Comparison of ENCODE assay signal across 14 cellular contexts in genomic region chr12:62767946-62768345, GRCh38.
DNase-seq lines count a peak whose midpoint lies in the region; ATAC-seq, FAIRE-seq and TF ChIP-seq lines count a peak whose summit lies in the region.
"Had no signal": no experiment of that assay in that cellular context is flagged by ENCODE, and none has a peak within 500 bp of the region (broad histone marks: within the 10 kb centered on the region; RNA-seq: fewer than 3 reads in every experiment).

No MANE protein-coding gene starts in this region.

- FAIRE-seq in endothelial cell of umbilical vein (lab: Jason Lieb, UNC), result no peak
- FAIRE-seq: islet of Langerhans had no signal

- POLR2A ChIA-PET in endothelial cell of umbilical vein (lab: Charles Lee), result no interaction called here

- dilution Hi-C loops in endothelial cell of umbilical vein (cut with MboI; ENCODE audit: extremely low pct_ligation_motif_present, low sequenced_read_pairs), result no loop called here

- H3K4me3 ChIP-seq in endothelial cell of umbilical vein (replicated peaks in 1 of 3; ENCODE audit: insufficient read depth in 1 of 3, low read depth in 1 of 3, low read length in 3 of 3) (no peak overlapping the region), SJCRH30 (no peak overlapping the region), left ventricle myocardium inferior (no peak overlapping the region)

- CTCF ChIA-PET in endothelial cell of umbilical vein (lab: Charles Lee), result interaction anchor here (1.0 to 1.4 kb wide), 2 partner anchors 15 to 43 kb away, joined by 3 to 4 read pairs; no protein-coding TSS in a partner anchor

- H3K27ac Mint-ChIP-seq in activated T-cell treated with anti-CD3 and anti-CD28 coated beads, Interleukin-2, amount 50 U/mL, for 72 hours, result no peak overlapping the region

- no peak overlapping the region for H3K4me3 Mint-ChIP-seq in activated T-cell treated with anti-CD3 and anti-CD28 coated beads, Interleukin-2, amount 50 U/mL, for 72 hours

- peaks cover 36% of the 10 kb centered on the region for H3K27me3 Mint-ChIP-seq in activated T-cell treated with anti-CD3 and anti-CD28 coated beads, Interleukin-2, amount 50 U/mL, for 72 hours (ENCODE audit: low read depth)

- no peaks in the 10 kb centered on the region for H3K36me3 ChIP-seq in endothelial cell of umbilical vein (ENCODE audit: control insufficient read depth in 2 of 2, extremely low read depth in 1 of 2, insufficient read depth in 2 of 2, low read length in 2 of 2)
- no peaks in the 10 kb centered on the region for H3K36me3 ChIP-seq in SJCRH30
- no peaks in the 10 kb centered on the region for H3K36me3 ChIP-seq in left ventricle myocardium inferior
- H3K36me3 ChIP-seq: WERI-Rb-1 had no signal

- peak; percentile 79 to 94 for ATAC-seq in activated T-cell treated with anti-CD3 and anti-CD28 coated beads, Interleukin-2, amount 50 U/mL, for 72 hours (replicated peaks in 1 of 2)
- peak; percentile 57 for ATAC-seq in HG02885 (IDR thresholded peaks at IDR 0.05; ENCODE audit: poor library complexity, unreplicated experiment)
- ATAC-seq: Right ventricle myocardium inferior had no signal

- H3K79me2 ChIP-seq in endothelial cell of umbilical vein (ENCODE audit: control insufficient read depth, insufficient read depth, low read length), result no peaks in the 10 kb centered on the region

- H3K9me3 ChIP-seq in endothelial cell of umbilical vein (replicated peaks; ENCODE audit: control insufficient read depth, insufficient read depth, low read length) (no peaks in the 10 kb centered on the region), SJCRH30 (replicated peaks) (no peaks in the 10 kb centered on the region), left ventricle myocardium inferior (replicated peaks) (no peaks in the 10 kb centered on the region)

- H3K27ac ChIP-seq in endothelial cell of umbilical vein (ENCODE audit: insufficient read depth, low read depth, low read length) (no peak overlapping the region), SJCRH30 (no peak overlapping the region), left ventricle myocardium inferior (replicated peaks) (no peak overlapping the region)
- H3K27ac ChIP-seq: WERI-Rb-1 had no signal

- intact Hi-C loops in endothelial cell of umbilical vein (cut with micrococcal nuclease) (no loop called here), left ventricle myocardium inferior (cut with micrococcal nuclease) (no loop called here)

- TF ChIP-seq CTCF in endothelial cell of umbilical vein (IDR thresholded peaks at IDR 0.05; ENCODE audit: extremely low read depth in 1 of 2, insufficient read depth in 1 of 2, low read depth in 1 of 2, low read length in 2 of 2) (no peak), left ventricle myocardium inferior (IDR thresholded peaks at IDR 0.05; ENCODE audit: borderline replicate concordance) (no peak), GM20000 (IDR thresholded peaks at IDR 0.05; ENCODE audit: extremely low read depth, missing control alignments) (no peak)

- peaks cover 8% of the 10 kb centered on the region for H3K4me1 ChIP-seq in endothelial cell of umbilical vein (ENCODE audit: control insufficient read depth, extremely low read depth, insufficient read depth, low read length)
- H3K4me1 ChIP-seq in SJCRH30, result peaks cover 23% of the 10 kb centered on the region
- peaks cover 11% of the 10 kb centered on the region for H3K4me1 ChIP-seq in left ventricle myocardium inferior

- H3K9ac ChIP-seq in endothelial cell of umbilical vein (replicated peaks; ENCODE audit: extremely low read depth, insufficient read depth, low read length), result no peak overlapping the region

- H3K9me3 Mint-ChIP-seq in activated T-cell treated with anti-CD3 and anti-CD28 coated beads, Interleukin-2, amount 50 U/mL, for 72 hours, result no peaks in the 10 kb centered on the region

- peak; percentile 37 to 57 for DNase-seq in activated T-cell treated with anti-CD3 and anti-CD28 coated beads, Interleukin-2, amount 50 U/mL, for 72 hours
- DNase-seq in activated T-cell treated with anti-CD3 and anti-CD28 coated beads, Interleukin-2, amount 50 U/mL, for 1 hour, result no peak
- no peak for DNase-seq in endothelial cell of umbilical vein (ENCODE audit: low read depth, low spot score)
- DNase-seq in stimulated activated CD8-positive, alpha-beta memory T cell treated with anti-CD3 and anti-CD28 coated beads, Interleukin-2, amount 100 ng/mL, for 48 hours (ENCODE audit: low read depth in 2 of 2), result peak; percentile 34 to 35
- no peak for DNase-seq in SJCRH30
- no peak for DNase-seq in left ventricle myocardium inferior
- no peak for DNase-seq in GM20000 (ENCODE audit: low spot score)
- DNase-seq: caudate nucleus; effector CD4-positive, alpha-beta T cell; NCI-H187; WERI-Rb-1 had no signal

- no peaks in the 10 kb centered on the region for H3K9me1 ChIP-seq in endothelial cell of umbilical vein (replicated peaks; ENCODE audit: control insufficient read depth, extremely low read depth, insufficient read depth, low read length)

- H3K4me1 Mint-ChIP-seq in activated T-cell treated with anti-CD3 and anti-CD28 coated beads, Interleukin-2, amount 50 U/mL, for 72 hours (ENCODE audit: low read depth), result peaks cover 17% of the 10 kb centered on the region

- no peak for TF ChIP-seq POLR2A in endothelial cell of umbilical vein (IDR thresholded peaks at IDR 0.05; ENCODE audit: low read depth, low read length)

- H3K36me3 Mint-ChIP-seq in activated T-cell treated with anti-CD3 and anti-CD28 coated beads, Interleukin-2, amount 50 U/mL, for 72 hours (ENCODE audit: insufficient read depth in 2 of 2), result no peaks in the 10 kb centered on the region

- H4K20me1 ChIP-seq in endothelial cell of umbilical vein (replicated peaks; ENCODE audit: control insufficient read depth, extremely low read depth, insufficient read depth, low read length), result no peaks in the 10 kb centered on the region

- no peak overlapping the region for H3K4me2 ChIP-seq in endothelial cell of umbilical vein (ENCODE audit: insufficient read depth, low read length)

- no TSS peak for BruUV-seq in endothelial cell of umbilical vein (replicated peaks; lab: Mats Ljungman, UMichigan)

- H3K27me3 ChIP-seq in endothelial cell of umbilical vein (ENCODE audit: control insufficient read depth in 2 of 2, insufficient read depth in 2 of 2, low read length in 2 of 2), result no peaks in the 10 kb centered on the region
- H3K27me3 ChIP-seq in SJCRH30, result no peaks in the 10 kb centered on the region
- H3K27me3 ChIP-seq in left ventricle myocardium inferior (ENCODE audit: low read depth), result no peaks in the 10 kb centered on the region

- peak overlapping the region; percentile 84 for H2AFZ ChIP-seq in endothelial cell of umbilical vein (ENCODE audit: low read depth, low read length)

TF ChIP-seq in endothelial cell of umbilical vein, 7 proteins besides CTCF, POLR2A, EP300 and RAD21:
- TF ChIP-seq FOS (IDR thresholded peaks at IDR 0.05; ENCODE audit: borderline replicate concordance, insufficient read depth, low read length), result no peak
- no peak for TF ChIP-seq MAX (IDR thresholded peaks at IDR 0.05; ENCODE audit: insufficient read depth, insufficient read length)
- no peak for TF ChIP-seq MYC (IDR thresholded peaks at IDR 0.05; ENCODE audit: low read depth, low read length)
- TF ChIP-seq GATA2 (IDR thresholded peaks at IDR 0.05; ENCODE audit: insufficient read depth, insufficient read length, low read depth, low read length), result no peak
- TF ChIP-seq POLR2AphosphoS5 (IDR thresholded peaks at IDR 0.05; ENCODE audit: insufficient read depth, low read depth, low read length), result no peak
- TF ChIP-seq JUN (IDR thresholded peaks at IDR 0.05; ENCODE audit: borderline replicate concordance, insufficient read depth, insufficient read length, low read depth), result no peak
- no peak for TF ChIP-seq EZH2 (IDR thresholded peaks at IDR 0.05; ENCODE audit: borderline replicate concordance, low read depth, low read length, severe bottlenecking)

Comparison
In these comparisons a context has a peak if more than half of its experiments do, and no peak if none do; other contexts are left out.
1. DNase-seq: peak in activated T-cell treated with anti-CD3 and anti-CD28 coated beads, Interleukin-2, amount 50 U/mL, for 72 hours (2 of 2) and stimulated activated CD8-positive, alpha-beta memory T cell treated with anti-CD3 and anti-CD28 coated beads, Interleukin-2, amount 100 ng/mL, for 48 hours (2 of 2); none in activated T-cell treated with anti-CD3 and anti-CD28 coated beads, Interleukin-2, amount 50 U/mL, for 1 hour (single experiment), endothelial cell of umbilical vein (single experiment), SJCRH30 (0 of 2), left ventricle myocardium inferior (single experiment) and GM20000 (single experiment).